Comparison of ENCODE assay signal across 1 cellular context in genomic region chr1:41895552-41895951, GRCh38.
TF ChIP-seq lines count a peak whose summit lies in the region.

No MANE protein-coding gene starts in this region.

TF ChIP-seq in GM12878, 131 proteins besides CTCF, POLR2A, EP300 and RAD21 (continued from another document):
- TF ChIP-seq USF2 (IDR thresholded peaks at IDR 0.05; ENCODE audit: borderline replicate concordance, low read depth, low read length), result no peak
- no peak for TF ChIP-seq STAT3 (IDR thresholded peaks at IDR 0.05; ENCODE audit: low read depth, low read length)
- TF ChIP-seq BHLHE40 (IDR thresholded peaks at IDR 0.05; ENCODE audit: borderline replicate concordance in 1 of 2, low read depth in 2 of 2, low read length in 1 of 2), result no peak
- TF ChIP-seq PRDM15 (CRISPR knock-in tag; IDR thresholded peaks at IDR 0.05), result no peak
- no peak for TF ChIP-seq PAX8 (IDR thresholded peaks at IDR 0.05)
- TF ChIP-seq CHD2 (IDR thresholded peaks at IDR 0.05; ENCODE audit: borderline replicate concordance, low read depth, low read length), result no peak
- TF ChIP-seq KLF5 (IDR thresholded peaks at IDR 0.05; ENCODE audit: partially characterized antibody), result no peak
- no peak for TF ChIP-seq RFX5 (IDR thresholded peaks at IDR 0.05; ENCODE audit: low read depth, low read length)
- no peak for TF ChIP-seq MYB (IDR thresholded peaks at IDR 0.05; ENCODE audit: borderline replicate concordance, low read depth, low read length)
- no peak for TF ChIP-seq RUNX3 (IDR thresholded peaks at IDR 0.05; ENCODE audit: low read length)
- TF ChIP-seq MTA2 (IDR thresholded peaks at IDR 0.05; ENCODE audit: low read depth), result no peak
